Comparison of ENCODE assay signal across 17 cellular contexts in the genomic region with DNA sequence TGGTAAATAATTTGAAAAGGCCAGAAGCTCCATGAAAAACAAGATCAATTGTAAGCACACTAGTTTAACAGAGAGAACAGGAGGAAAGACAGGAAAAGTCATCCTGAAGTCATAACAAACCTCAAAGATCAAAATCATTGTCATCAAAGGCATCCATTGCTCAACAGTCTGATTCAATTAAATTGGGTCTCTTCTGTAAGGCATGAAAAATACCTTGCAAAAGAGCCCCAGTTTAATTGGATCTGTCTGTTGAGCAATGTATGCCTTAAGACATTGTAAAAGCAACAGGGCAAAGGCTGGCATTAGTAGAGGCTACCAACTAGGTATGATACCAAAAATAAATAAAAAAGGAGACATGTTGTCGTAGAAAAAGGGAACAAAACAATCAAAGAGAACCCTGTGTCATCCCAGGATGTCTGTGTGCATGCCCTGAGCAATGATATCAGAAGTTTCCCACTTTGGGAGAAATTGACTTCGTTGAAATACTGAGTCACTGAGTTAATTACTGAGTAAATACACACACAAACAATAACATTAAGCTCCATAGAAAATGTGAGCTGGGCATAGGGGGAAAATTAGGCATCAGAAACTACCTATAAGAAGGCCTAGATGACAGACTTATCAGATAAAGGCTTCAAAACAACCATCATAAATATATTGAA.
DNase-seq lines count a peak whose midpoint lies in the region; ATAC-seq and TF ChIP-seq lines count a peak whose summit lies in the region.
"Had no signal": no experiment of that assay in that cellular context is flagged by ENCODE, and none has a peak within 500 bp of the region (broad histone marks: within the 10 kb centered on the region; RNA-seq: fewer than 3 reads in every experiment).

No MANE protein-coding gene starts in this region.

- no peak overlapping the region for H3K4me3 ChIP-seq in IMR-90 (ENCODE audit: insufficient read depth, low read depth, low read length)
- no peak overlapping the region for H3K4me3 ChIP-seq in adipocyte (ENCODE audit: low read length)
- no peak overlapping the region for H3K4me3 ChIP-seq in testis
- H3K4me3 ChIP-seq in mesendoderm (ENCODE audit: low read length) = no peak overlapping the region
- H3K4me3 ChIP-seq in OCI-LY7 (ENCODE audit: low read depth, low read length, poor library complexity, severe bottlenecking) = no peak overlapping the region

- no peak overlapping the region for H3K9ac ChIP-seq in IMR-90 (ENCODE audit: low read depth, low read length)
- H3K9ac ChIP-seq in adipocyte (ENCODE audit: low read length) = no peak overlapping the region
- H3K9ac ChIP-seq in mesendoderm (ENCODE audit: low read length) = no peak overlapping the region
- H3K9ac ChIP-seq: SK-N-SH had no signal

- no peak for TF ChIP-seq RAD21 in IMR-90 (IDR thresholded peaks at IDR 0.05; ENCODE audit: low read length)

- no peak overlapping the region for H4K91ac ChIP-seq in IMR-90 (ENCODE audit: insufficient read depth, low read depth, low read length)

- TF ChIP-seq POLR2A in IMR-90 (IDR thresholded peaks at IDR 0.05; ENCODE audit: low read depth, low read length) (no peak), testis (IDR thresholded peaks at IDR 0.05) (no peak)

- H2AFZ ChIP-seq in IMR-90 (replicated peaks; ENCODE audit: low read length, poor library complexity) (no peak overlapping the region), OCI-LY7 (ENCODE audit: low read length) (no peak overlapping the region)

- POLR2A ChIA-PET in IMR-90 (lab: Charles Lee; ENCODE audit: unreplicated experiment) = no interaction called here
- POLR2A ChIA-PET in OCI-LY7 (lab: Charles Lee) = interaction anchor here (0.7 kb wide), 1 partner anchor 575 kb away, joined by 3 read pairs; no protein-coding TSS in a partner anchor

- 0 out of 4 replicates have a peak overlapping the region, but pooled peaks of 1 of the 2 experiments have one; percentile 53 for H4K8ac ChIP-seq in IMR-90 (ENCODE audit: low read depth in 2 of 2, low read length in 2 of 2)
- no peak overlapping the region for H4K8ac ChIP-seq in mesendoderm (ENCODE audit: low read depth, low read length)

- H3K36me3 ChIP-seq in IMR-90 (ENCODE audit: control insufficient read depth, insufficient read depth, low read length) (no peaks in the 10 kb centered on the region), adipocyte (ENCODE audit: control insufficient read depth, insufficient read depth, low read length, severe bottlenecking) (no peaks in the 10 kb centered on the region), testis (ENCODE audit: low read depth, missing control alignments) (no peaks in the 10 kb centered on the region), mesendoderm (ENCODE audit: control insufficient read depth, insufficient read depth, low read length) (no peaks in the 10 kb centered on the region), OCI-LY7 (ENCODE audit: insufficient read depth, low read length) (no peaks in the 10 kb centered on the region)

- H3K79me1 ChIP-seq in IMR-90 (ENCODE audit: low read depth in 1 of 2, low read length in 2 of 2) (no peaks in the 10 kb centered on the region), mesendoderm (ENCODE audit: low read length) (no peaks in the 10 kb centered on the region)

- H3K79me2 ChIP-seq in mesendoderm (ENCODE audit: control insufficient read depth, insufficient read depth, low read length) (no peaks in the 10 kb centered on the region), OCI-LY7 (ENCODE audit: insufficient read depth, low read depth, low read length) (no peaks in the 10 kb centered on the region)

- in situ Hi-C loops in IMR-90 (cut with MboI; ENCODE audit: low sequenced_read_pairs) = no loop called here

- H3K27ac ChIP-seq in IMR-90 (ENCODE audit: insufficient read depth, low read length) = no peak overlapping the region
- no peak overlapping the region for H3K27ac ChIP-seq in testis
- no peak overlapping the region for H3K27ac ChIP-seq in mesendoderm (ENCODE audit: low read depth, low read length)
- H3K27ac ChIP-seq in OCI-LY7 (ENCODE audit: low read depth, low read length, poor library complexity, severe bottlenecking) = no peak overlapping the region

- no peak for TF ChIP-seq CTCF in IMR-90 (conservative IDR thresholded peaks at IDR 0.05; ENCODE audit: low read depth, low read length)
- no peak for TF ChIP-seq CTCF in testis (IDR thresholded peaks at IDR 0.05)
- TF ChIP-seq CTCF in OCI-LY7 (conservative IDR thresholded peaks at IDR 0.05; ENCODE audit: low read length) = no peak

- H3K27me3 ChIP-seq in IMR-90 (ENCODE audit: control insufficient read depth, insufficient read depth, low read length) = no peaks in the 10 kb centered on the region
- H3K27me3 ChIP-seq in adipocyte (replicated peaks; ENCODE audit: control insufficient read depth, insufficient read depth, low read length) = no peaks in the 10 kb centered on the region
- H3K27me3 ChIP-seq in testis = no peaks in the 10 kb centered on the region
- no peaks in the 10 kb centered on the region for H3K27me3 ChIP-seq in mesendoderm (ENCODE audit: insufficient read depth, low read length, poor library complexity)

- DNase-seq in DMS53 (lab: John Stamatoyannopoulos, UW) = peak; percentile 70
- DNase-seq in IMR-90 = peak; percentile 7
- peak; percentile 51 for DNase-seq in adipocyte (ENCODE audit: low read depth)
- no peak for DNase-seq in left lobe of liver (ENCODE audit: low spot score)
- DNase-seq in testis = no peak
- DNase-seq in mesendoderm = no peak
- DNase-seq in AG20443 (ENCODE audit: low spot score) = no peak
- no peak for DNase-seq in OCI-LY7 (ENCODE audit: low spot score)
- DNase-seq: CD8-positive, alpha-beta T cell; H7; NCI-H1048; NCI-H146; NCI-H345; NCI-H774; SK-N-SH; T-helper 1 cell had no signal

- no CpG with 5 or more reads among the region's 2 CpGs for WGBS in IMR-90 (ENCODE audit: extremely low coverage in 2 of 2, insufficient read length in 1 of 2), 2 experiments
- 89 to 92% methylated on average over 2 of the region's 2 CpGs for WGBS in testis, 2 donors
- no CpG with 5 or more reads among the region's 2 CpGs for WGBS in mesendoderm (ENCODE audit: extremely low coverage, insufficient coverage, low lambda C conversion rate)

- H3K14ac ChIP-seq in IMR-90 (replicated peaks; ENCODE audit: low read depth, low read length) = no peak overlapping the region

- H2BK120ac ChIP-seq in IMR-90 (ENCODE audit: low read depth, low read length) = peak overlapping the region; percentile 79; the same call in 1 of the 2 replicates
- no peak overlapping the region for H2BK120ac ChIP-seq in mesendoderm (ENCODE audit: low read depth, low read length)

- H2AK9ac ChIP-seq in IMR-90 (replicated peaks; ENCODE audit: low read depth, low read length, poor library complexity) = no peak overlapping the region

- no peaks in the 10 kb centered on the region for H3K9me1 ChIP-seq in IMR-90 (ENCODE audit: insufficient read depth, low read length)

- peak overlapping the region; percentile 17 for H2BK5ac ChIP-seq in IMR-90 (ENCODE audit: low read depth, low read length, poor library complexity, severe bottlenecking)
- H2BK5ac ChIP-seq in mesendoderm (ENCODE audit: low read length) = no peak overlapping the region

- intact Hi-C loops in IMR-90 (cut with micrococcal nuclease) (no loop called here), testis (cut with DNase I; ENCODE audit: low total_unique reads) (no loop called here), OCI-LY7 (cut with micrococcal nuclease; ENCODE audit: unreplicated experiment) (no loop called here)

- no peak for ATAC-seq in IMR-90 (ENCODE audit: low read depth)
- peak; percentile 12 for ATAC-seq in left lobe of liver
- ATAC-seq: CD8-positive, alpha-beta T cell; Right ventricle myocardium inferior had no signal

- H3K18ac ChIP-seq in IMR-90 (ENCODE audit: low read depth, low read length) (peak overlapping the region; percentile 35; the same call in 1 of the 2 replicates), mesendoderm (ENCODE audit: low read length) (no peak overlapping the region)

- H2BK15ac ChIP-seq in IMR-90 (ENCODE audit: low read depth, low read length) (no peak overlapping the region), mesendoderm (replicated peaks; ENCODE audit: low read depth) (no peak overlapping the region)

- CTCF ChIA-PET in IMR-90 (lab: Yijun Ruan, JAX) (no interaction called here), OCI-LY7 (lab: Charles Lee; ENCODE audit: unreplicated experiment) (no interaction called here)

- peak overlapping the region; percentile 54; the same call in 1 of the 2 replicates for H4K5ac ChIP-seq in IMR-90 (ENCODE audit: low read depth, low read length)
- no peak overlapping the region for H4K5ac ChIP-seq in mesendoderm (ENCODE audit: low read length)

- H2AK5ac ChIP-seq in IMR-90 (ENCODE audit: low read depth, low read length) (no peak overlapping the region), mesendoderm (ENCODE audit: low read length) (no peak overlapping the region)

- H3K4me2 ChIP-seq in IMR-90 (ENCODE audit: low read depth, low read length) (no peak overlapping the region), mesendoderm (ENCODE audit: low read length) (no peak overlapping the region), OCI-LY7 (ENCODE audit: low read length) (no peak overlapping the region)
- H3K4me2 ChIP-seq: SK-N-SH had no signal

- H3K23ac ChIP-seq in IMR-90 (ENCODE audit: low read depth, low read length) (no peak overlapping the region), mesendoderm (ENCODE audit: low read length) (no peak overlapping the region)

- peaks cover 7% of the 10 kb centered on the region for H3K9me3 ChIP-seq in IMR-90 (ENCODE audit: control insufficient read depth, insufficient read depth, low read length)
- H3K9me3 ChIP-seq in adipocyte (ENCODE audit: control insufficient read depth, low read length) = no peaks in the 10 kb centered on the region
- H3K9me3 ChIP-seq in testis = no peaks in the 10 kb centered on the region
- no peaks in the 10 kb centered on the region for H3K9me3 ChIP-seq in OCI-LY7 (ENCODE audit: low read length)

- no peaks in the 10 kb centered on the region for H3K9me2 ChIP-seq in OCI-LY7 (ENCODE audit: insufficient read depth, low read length)
- H3K9me2 ChIP-seq: SK-N-SH had no signal

- no peaks in the 10 kb centered on the region; the same call in 1 of the 2 replicates for H3K4me1 ChIP-seq in IMR-90 (ENCODE audit: control insufficient read depth, insufficient read depth, low read length)
- H3K4me1 ChIP-seq in adipocyte (ENCODE audit: control insufficient read depth, insufficient read depth, low read length) = no peaks in the 10 kb centered on the region
- H3K4me1 ChIP-seq in testis = no peaks in the 10 kb centered on the region
- H3K4me1 ChIP-seq in mesendoderm (ENCODE audit: control insufficient read depth, low read depth, low read length) = no peaks in the 10 kb centered on the region
- no peaks in the 10 kb centered on the region for H3K4me1 ChIP-seq in OCI-LY7 (ENCODE audit: insufficient read depth, low read length, poor library complexity, severe bottlenecking)

- H4K20me1 ChIP-seq in IMR-90 (ENCODE audit: insufficient read depth, low read length) = no peaks in the 10 kb centered on the region
- H4K20me1 ChIP-seq in OCI-LY7 (ENCODE audit: insufficient read depth, low read length) = no peaks in the 10 kb centered on the region

- H3K4ac ChIP-seq in IMR-90 (ENCODE audit: low read depth, low read length) (peak overlapping the region; percentile 30; the same call in 1 of the 2 replicates), mesendoderm (ENCODE audit: low read depth, low read length) (no peak overlapping the region)

- no TSS peak for BruUV-seq in IMR-90 (replicated peaks; lab: Mats Ljungman, UMichigan)
- no TSS peak for BruUV-seq in OCI-LY7 (replicated peaks; lab: Mats Ljungman, UMichigan)

- dilution Hi-C loops in IMR-90 (cut with HindIII; ENCODE audit: low sequenced_read_pairs, unreplicated experiment) = no loop called here

- peak overlapping the region; percentile 56; the same call in 1 of the 2 replicates for H2BK20ac ChIP-seq in IMR-90 (ENCODE audit: low read depth, low read length)

- no peak overlapping the region for H3K56ac ChIP-seq in IMR-90 (ENCODE audit: extremely low read depth, insufficient read depth, low read length)
- no peak overlapping the region for H3K56ac ChIP-seq in mesendoderm (ENCODE audit: low read length)

Comparison
In these comparisons a context has a peak if more than half of its experiments do, and no peak if none do; other contexts are left out.
1. DNase-seq: peak in DMS53 (single experiment), IMR-90 (single experiment) and adipocyte (single experiment); none in left lobe of liver (single experiment), testis (single experiment), mesendoderm (single experiment), AG20443 (single experiment) and OCI-LY7 (single experiment).